Comparison of ENCODE assay signal across 12 cellular contexts in genomic region chr5:179284751-179285191, GRCh38.
DNase-seq lines count a peak whose midpoint lies in the region; ATAC-seq and TF ChIP-seq lines count a peak whose summit lies in the region.
"Had no signal": no experiment of that assay in that cellular context is flagged by ENCODE, and none has a peak within 500 bp of the region (broad histone marks: within the 10 kb centered on the region; RNA-seq: fewer than 3 reads in every experiment).

No MANE protein-coding gene starts in this region.

- ATAC-seq in HG03460 (IDR thresholded peaks at IDR 0.05; ENCODE audit: unreplicated experiment) = no peak
- no peak for ATAC-seq in stimulated activated naive B cell treated with anti-CD40 and anti-IgM and Interleukin-4, amounts not matched to agents 10 μg/mL and 1 μg/mL and 100 μg/mL, for 72 hours (replicated peaks)
- no peak for ATAC-seq in GM21723 (IDR thresholded peaks at IDR 0.05; ENCODE audit: unreplicated experiment)
- no peak for ATAC-seq in HG03159 (IDR thresholded peaks at IDR 0.05; ENCODE audit: unreplicated experiment)

- H3K27ac ChIP-seq in esophagus muscularis mucosa (replicated peaks in 1 of 4) (peak overlapping the region in 3 of 4 donors; percentile 28 to 41 (median 35)), spleen (peak overlapping the region in 4 of 8 donors; percentile 14 to 45 (median 36))

- 69% methylated on average over 14 of the region's 14 CpGs for WGBS in esophagus muscularis mucosa
- WGBS in spleen, 5 donors = 66 to 83% (median 78%) methylated on average over 14 of the region's 14 CpGs

- H3K4me1 ChIP-seq in esophagus muscularis mucosa (peaks cover 7 to 30% (median 12%) of the 10 kb centered on the region in 4 donors), spleen (peaks cover 0 to 25% (median 0%) of the 10 kb centered on the region in 6 donors)

- no peak for TF ChIP-seq EP300 in esophagus muscularis mucosa (IDR thresholded peaks at IDR 0.05)

- H3K27me3 ChIP-seq in esophagus muscularis mucosa = no peaks in the 10 kb centered on the region
- no peaks in the 10 kb centered on the region for H3K27me3 ChIP-seq in spleen (replicated peaks in 1 of 7)

- H3K36me3 ChIP-seq in esophagus muscularis mucosa (no peaks in the 10 kb centered on the region), spleen (no peaks in the 10 kb centered on the region)

- no peak overlapping the region for H3K4me3 Mint-ChIP-seq in stimulated activated naive B cell treated with anti-CD40 and anti-IgM and Interleukin-4, amounts not matched to agents 10 μg/mL and 1 μg/mL and 100 μg/mL, for 72 hours
- H3K4me3 Mint-ChIP-seq: activated CD4-positive, alpha-beta T cell treated with anti-CD3 and anti-CD28 coated beads, Interleukin-2, amount 10 ng/mL, durations not matched to agents 7 days and 5 days; activated naive CD4-positive, alpha-beta T cell treated with anti-CD3 and anti-CD28 coated beads, Interleukin-2, amount 50 U/mL, for 24 hours; CD8-positive, alpha-beta memory T cell had no signal

- TF ChIP-seq CTCF in esophagus muscularis mucosa (IDR thresholded peaks at IDR 0.05) (no peak), spleen (IDR thresholded peaks at IDR 0.05 in 8 of 11, conservative IDR thresholded peaks at IDR 0.05 in 3 of 11) (no peak)

- no peak overlapping the region for H3K27ac Mint-ChIP-seq in stimulated activated naive B cell treated with anti-CD40 and anti-IgM and Interleukin-4, amounts not matched to agents 10 μg/mL and 1 μg/mL and 100 μg/mL, for 72 hours
- H3K27ac Mint-ChIP-seq: activated CD4-positive, alpha-beta T cell treated with anti-CD3 and anti-CD28 coated beads, Interleukin-2, amount 10 ng/mL, durations not matched to agents 7 days and 5 days; activated naive CD4-positive, alpha-beta T cell treated with anti-CD3 and anti-CD28 coated beads, Interleukin-2, amount 50 U/mL, for 24 hours; CD8-positive, alpha-beta memory T cell had no signal

- no peaks in the 10 kb centered on the region for H3K36me3 Mint-ChIP-seq in stimulated activated naive B cell treated with anti-CD40 and anti-IgM and Interleukin-4, amounts not matched to agents 10 μg/mL and 1 μg/mL and 100 μg/mL, for 72 hours
- H3K36me3 Mint-ChIP-seq: activated naive CD4-positive, alpha-beta T cell treated with anti-CD3 and anti-CD28 coated beads, Interleukin-2, amount 50 U/mL, for 24 hours; CD8-positive, alpha-beta memory T cell had no signal

- H3K9me3 ChIP-seq in esophagus muscularis mucosa (no peaks in the 10 kb centered on the region), spleen (peaks cover 0 to 5% (median 0%) of the 10 kb centered on the region in 8 donors)

- no peak overlapping the region for H3K4me3 ChIP-seq in esophagus muscularis mucosa
- no peak overlapping the region for H3K4me3 ChIP-seq in spleen

- H3K27me3 Mint-ChIP-seq in stimulated activated naive B cell treated with anti-CD40 and anti-IgM and Interleukin-4, amounts not matched to agents 10 μg/mL and 1 μg/mL and 100 μg/mL, for 72 hours = no peaks in the 10 kb centered on the region
- H3K27me3 Mint-ChIP-seq: activated CD4-positive, alpha-beta T cell treated with anti-CD3 and anti-CD28 coated beads, Interleukin-2, amount 10 ng/mL, durations not matched to agents 7 days and 5 days had no signal

- H3K4me1 Mint-ChIP-seq in stimulated activated naive B cell treated with anti-CD40 and anti-IgM and Interleukin-4, amounts not matched to agents 10 μg/mL and 1 μg/mL and 100 μg/mL, for 72 hours = no peaks in the 10 kb centered on the region
- H3K4me1 Mint-ChIP-seq: activated CD4-positive, alpha-beta T cell treated with anti-CD3 and anti-CD28 coated beads, Interleukin-2, amount 10 ng/mL, durations not matched to agents 7 days and 5 days; activated naive CD4-positive, alpha-beta T cell treated with anti-CD3 and anti-CD28 coated beads, Interleukin-2, amount 50 U/mL, for 24 hours; CD8-positive, alpha-beta memory T cell had no signal

- TF ChIP-seq POLR2A in esophagus muscularis mucosa (IDR thresholded peaks at IDR 0.05; ENCODE audit: low read depth) (no peak), spleen (IDR thresholded peaks at IDR 0.05) (no peak)

- intact Hi-C loops in esophagus muscularis mucosa (cut with DNase I) (no loop called here), spleen (cut with DNase I; ENCODE audit: low total_unique reads) (no loop called here)

- DNase-seq in NCI-H1417 treated with DMSO at 0.1 percent for 48 hours (lab: John Stamatoyannopoulos, UW) = peak; percentile 42
- no peak for DNase-seq in esophagus muscularis mucosa (ENCODE audit: extremely low spot score)
- peak; percentile 54 for DNase-seq in medulla oblongata (ENCODE audit: extremely low spot score)
- peak; percentile 24 for DNase-seq in spleen
- DNase-seq in stimulated activated naive B cell treated with anti-CD40 and anti-IgM and Interleukin-4, amounts not matched to agents 10 μg/mL and 1 μg/mL and 100 μg/mL, for 72 hours = no peak
- DNase-seq: activated CD4-positive, alpha-beta T cell treated with anti-CD3 and anti-CD28 coated beads, Interleukin-2, amount 10 ng/mL, durations not matched to agents 7 days and 5 days; NCI-H187 treated with DMSO at 0.1 percent for 48 hours had no signal

- peaks cover 0 to 3% of the 10 kb centered on the region in 2 donors for H3K9me3 Mint-ChIP-seq in stimulated activated naive B cell treated with anti-CD40 and anti-IgM and Interleukin-4, amounts not matched to agents 10 μg/mL and 1 μg/mL and 100 μg/mL, for 72 hours
- H3K9me3 Mint-ChIP-seq: activated CD4-positive, alpha-beta T cell treated with anti-CD3 and anti-CD28 coated beads, Interleukin-2, amount 10 ng/mL, durations not matched to agents 7 days and 5 days; activated naive CD4-positive, alpha-beta T cell treated with anti-CD3 and anti-CD28 coated beads, Interleukin-2, amount 50 U/mL, for 24 hours; CD8-positive, alpha-beta memory T cell had no signal

Comparison
In these comparisons a context has a peak if more than half of its experiments do, and no peak if none do; other contexts are left out.
1. DNase-seq: peak in NCI-H1417 treated with DMSO at 0.1 percent for 48 hours (single experiment), medulla oblongata (single experiment) and spleen (single experiment); none in esophagus muscularis mucosa (single experiment) and stimulated activated naive B cell treated with anti-CD40 and anti-IgM and Interleukin-4, amounts not matched to agents 10 μg/mL and 1 μg/mL and 100 μg/mL, for 72 hours (single experiment).